In the genomic region with DNA sequence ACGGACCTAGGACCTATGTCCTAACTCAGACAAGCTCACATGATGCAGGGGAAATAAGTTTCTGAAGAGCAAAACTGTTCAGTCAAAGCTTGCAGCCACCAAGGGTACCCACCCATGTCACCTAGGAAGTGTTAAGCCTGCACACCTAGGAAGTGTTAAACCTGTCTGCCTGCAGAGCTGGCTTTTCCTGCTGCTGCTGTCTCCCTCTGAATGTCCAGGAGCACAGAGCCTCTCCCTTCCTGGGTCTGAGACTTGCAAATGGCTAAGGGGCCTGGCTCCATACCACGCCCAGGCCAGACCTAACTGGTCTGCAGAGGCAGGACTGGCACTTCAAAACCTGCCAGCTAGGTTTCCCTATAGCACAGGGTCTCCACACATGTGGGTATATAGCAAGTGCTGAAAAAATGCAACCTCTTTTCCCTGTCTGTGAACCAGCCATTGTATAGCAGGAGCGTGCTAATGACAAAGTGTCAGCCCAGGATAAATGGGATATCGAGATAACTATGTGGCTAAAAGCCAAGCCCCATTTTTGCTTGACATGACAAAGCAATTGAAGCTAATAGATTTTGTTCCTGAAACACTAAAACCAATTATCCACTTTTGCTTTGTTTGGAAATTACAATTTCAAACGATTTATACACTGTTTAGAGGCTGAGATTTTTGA, we compare ENCODE assay signal across 18 cellular contexts. TPM values are rescaled to one million over a fixed set of nuclear protein-coding genes. Genes with fewer than 3 reads are reported as not detected.
DNase-seq lines count a peak whose midpoint lies in the region; ATAC-seq and TF ChIP-seq lines count a peak whose summit lies in the region.
"Had no signal": no experiment of that assay in that cellular context is flagged by ENCODE, and none has a peak within 500 bp of the region (broad histone marks: within the 10 kb centered on the region; RNA-seq: fewer than 3 reads in every experiment).

No MANE protein-coding gene starts in this region.

- TF ChIP-seq CTCF in RWPE2 (IDR thresholded peaks at IDR 0.05; ENCODE audit: poor library complexity, severe bottlenecking) (no peak), upper lobe of right lung (IDR thresholded peaks at IDR 0.05) (no peak)

- H3K27ac ChIP-seq in RWPE2 (ENCODE audit: poor library complexity, severe bottlenecking) (no peak overlapping the region), upper lobe of right lung (no peak overlapping the region)
- H3K27ac ChIP-seq: C4-2B, SK-N-MC had no signal

- no peaks in the 10 kb centered on the region for H3K4me1 ChIP-seq in RWPE2 (ENCODE audit: insufficient read depth, poor library complexity, severe bottlenecking)
- no peaks in the 10 kb centered on the region for H3K4me1 ChIP-seq in upper lobe of right lung

- DNase-seq in activated effector memory CD4-positive, alpha-beta T cell treated with anti-CD3 and anti-CD28 coated beads, Interleukin-2, amount 50 U/mL, for 16 hours, result peak; percentile 21
- no peak for DNase-seq in activated effector memory CD4-positive, alpha-beta T cell treated with Interleukin-2 at 50 U/mL for 16 hours
- DNase-seq in RWPE2 (ENCODE audit: low spot score), result no peak
- DNase-seq in left colon, result no peak
- DNase-seq in upper lobe of right lung, result peak; percentile 7
- no peak for DNase-seq in activated gamma-delta T cell treated with Interleukin-2 at 50 U/mL for 16 hours
- DNase-seq: DMS79, H7, NCI-H1436 treated with DMSO at 0.1 percent for 48 hours, NCI-H2029, NCI-H345, NCI-H524 treated with DMSO at 0.1 percent for 48 hours, SHP77 had no signal

- no peak overlapping the region for H3K4me3 ChIP-seq in RWPE2 (ENCODE audit: severe bottlenecking)
- H3K4me3 ChIP-seq in upper lobe of right lung, result no peak overlapping the region
- H3K4me3 ChIP-seq: SK-N-MC had no signal

- H3K27me3 ChIP-seq in RWPE2 (ENCODE audit: insufficient read depth, poor library complexity, severe bottlenecking) (no peaks in the 10 kb centered on the region), upper lobe of right lung (no peaks in the 10 kb centered on the region)

- intact Hi-C loops in left colon (cut with DNase I, micrococcal nuclease), result no loop called here
- intact Hi-C loops in upper lobe of right lung (cut with DNase I), result no loop called here

- H3K9me3 ChIP-seq in RWPE2 (ENCODE audit: severe bottlenecking) (no peaks in the 10 kb centered on the region), upper lobe of right lung (no peaks in the 10 kb centered on the region)

- no peaks in the 10 kb centered on the region for H3K36me3 ChIP-seq in RWPE2 (ENCODE audit: low read depth)
- no peaks in the 10 kb centered on the region for H3K36me3 ChIP-seq in upper lobe of right lung

- ATAC-seq in RWPE2 (ENCODE audit: low read depth) (peak; percentile 19; the same call in 1 of the 3 replicates), left colon (peak; percentile 87), upper lobe of right lung (no peak), GM18519 (IDR thresholded peaks at IDR 0.05; ENCODE audit: low FRiP score, unreplicated experiment) (no peak)

RNA-seq across cellular contexts. Expression of gene GDF2, which starts 1.5 kb away (rescaled TPM):
- not detected for total RNA-seq in left colon
- not detected for total RNA-seq in upper lobe of right lung
- total RNA-seq: H7, HT-29, M059J had no signal

RNA-seq across cellular contexts. Expression of gene GDF10, which starts 23.8 kb away (rescaled TPM):
- total RNA-seq in left colon (under 1 TPM; 0.12 to 0.67 TPM), upper lobe of right lung (16.8 TPM)
- total RNA-seq: H7, HT-29, M059J had no signal

RNA-seq across cellular contexts. Expression of gene RBP3, which starts 24.4 kb away (rescaled TPM):
- total RNA-seq in left colon (not detected), upper lobe of right lung (not detected)
- total RNA-seq: H7, M059J had no signal

Comparison
In these comparisons a context has a peak if more than half of its experiments do, and no peak if none do; other contexts are left out.
1. DNase-seq: peak in activated effector memory CD4-positive, alpha-beta T cell treated with anti-CD3 and anti-CD28 coated beads, Interleukin-2, amount 50 U/mL, for 16 hours (single experiment) and upper lobe of right lung (single experiment); none in activated effector memory CD4-positive, alpha-beta T cell treated with Interleukin-2 at 50 U/mL for 16 hours (single experiment), RWPE2 (single experiment), left colon (0 of 2) and activated gamma-delta T cell treated with Interleukin-2 at 50 U/mL for 16 hours (single experiment).
2. ATAC-seq: peak in RWPE2 (single experiment) and left colon (single experiment); none in upper lobe of right lung (single experiment) and GM18519 (single experiment).
3. RNA of gene GDF10, which starts 23.8 kb away (total RNA-seq): 16.8 TPM in upper lobe of right lung (single experiment); 0.12 to 0.67 TPM in left colon; every median in the first group is over 10 times any median in the second.